In the genomic region with DNA sequence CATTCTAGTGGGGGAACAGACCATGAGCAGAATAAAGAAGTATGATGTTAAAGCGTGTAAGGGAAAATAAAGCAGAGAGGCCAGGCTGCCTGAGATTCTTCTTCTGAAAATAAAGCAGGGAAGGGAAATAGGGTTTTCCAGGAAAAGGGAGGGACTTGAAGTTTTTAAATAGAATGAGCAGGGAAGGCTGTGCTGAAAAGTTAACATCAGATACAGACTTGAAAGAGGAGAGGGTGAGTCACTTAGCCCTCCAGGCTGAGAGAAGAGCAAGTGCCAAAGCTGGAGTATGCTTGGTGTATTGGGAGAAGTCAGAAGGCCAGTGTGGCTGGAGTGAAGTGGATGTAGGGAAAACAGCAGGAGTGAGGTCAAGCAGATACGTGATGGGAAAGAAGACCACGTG, we compare ENCODE assay signal across 11 cellular contexts. TPM values are rescaled to one million over a fixed set of nuclear protein-coding genes. Genes with fewer than 3 reads are reported as not detected.
A peak's percentile ranks its signal among the peaks of the same experiment; 100 is the strongest.
DNase-seq lines count a peak whose midpoint lies in the region; ATAC-seq and TF ChIP-seq lines count a peak whose summit lies in the region.
"Had no signal": no experiment of that assay in that cellular context is flagged by ENCODE, and none has a peak within 500 bp of the region (broad histone marks: within the 10 kb centered on the region; RNA-seq: fewer than 3 reads in every experiment).

No MANE protein-coding gene starts in this region.

- H2AFZ ChIP-seq in osteoblast (ENCODE audit: low read length), result peak overlapping the region; percentile 52

- peak overlapping the region; percentile 20 for H3K27ac ChIP-seq in osteoblast (ENCODE audit: low read depth, low read length)

- no peak for TF ChIP-seq CTCF in osteoblast (IDR thresholded peaks at IDR 0.05; ENCODE audit: extremely low read depth, low read depth, low read length)

- in situ Hi-C loops in SK-MEL-5 (cut with HindIII; ENCODE audit: low pct_unique_long_range_greater_than_20kb, low sequenced_read_pairs), result no loop called here

- no peaks in the 10 kb centered on the region for H3K36me3 ChIP-seq in osteoblast (ENCODE audit: insufficient read depth, low read length)

- DNase-seq in EL, result peak; percentile 88
- peak; percentile 21 for DNase-seq in SK-MEL-5 (ENCODE audit: low read depth, low spot score)
- DNase-seq in fibroblast of peridontal ligament (ENCODE audit: extremely low read depth), result peak; percentile 93
- peak; percentile 46 for DNase-seq in osteoblast (ENCODE audit: insufficient read length, low spot score, missing footprints)
- DNase-seq in left lobe of liver (ENCODE audit: low spot score), result no peak
- no peak for DNase-seq in occipital lobe (lab: John Stamatoyannopoulos, UW)
- DNase-seq: activated CD4-positive, alpha-beta memory T cell treated with anti-CD3 and anti-CD28 coated beads for 36 hours; caudate nucleus; SHP77 had no signal

- ATAC-seq in HG02884 (IDR thresholded peaks at IDR 0.05; ENCODE audit: unreplicated experiment), result no peak
- no peak for ATAC-seq in left lobe of liver
- ATAC-seq in HG03460 (IDR thresholded peaks at IDR 0.05; ENCODE audit: unreplicated experiment), result no peak

- no peak overlapping the region for H3K4me3 ChIP-seq in osteoblast (ENCODE audit: insufficient read depth, low read length)

- no peaks in the 10 kb centered on the region for H4K20me1 ChIP-seq in osteoblast (ENCODE audit: insufficient read depth, low read length)

- no peaks in the 10 kb centered on the region for H3K27me3 ChIP-seq in osteoblast (ENCODE audit: insufficient read depth, low read length)

- H3K4me2 ChIP-seq in osteoblast (ENCODE audit: insufficient read depth, low read length), result peak overlapping the region; percentile 62

- H3K4me1 ChIP-seq in osteoblast (ENCODE audit: insufficient read depth, low read length), result peaks cover 12% of the 10 kb centered on the region

- peaks cover 2% of the 10 kb centered on the region for H3K79me2 ChIP-seq in osteoblast (ENCODE audit: insufficient read depth, low read length)

- no peaks in the 10 kb centered on the region for H3K9me3 ChIP-seq in osteoblast (ENCODE audit: low read depth, low read length)

RNA-seq across cellular contexts. Expression of gene PLK4, which starts 10.0 kb away (rescaled TPM):
- total RNA-seq in SK-MEL-5 (2014; rRNA removed; shearing (Covaris generic)), result 11.1 and 13.7 TPM in 2 replicates
- 7.2 and 15.8 TPM in 2 replicates for polyA plus RNA-seq in SK-MEL-5 (2015; cell fraction: cytosol; rRNA removed)
- polyA plus RNA-seq in SK-MEL-5 (2015; cell fraction: nucleus; rRNA removed), result 58.3 and 77.9 TPM in 2 replicates
- 2.2 and 2.4 TPM in 2 replicates for total RNA-seq in osteoblast
- 0.30 TPM for total RNA-seq in left lobe of liver
- total RNA-seq in occipital lobe, result 11.7 TPM

Comparison
In these comparisons a context has a peak if more than half of its experiments do, and no peak if none do; other contexts are left out.
1. DNase-seq: peak in EL (single experiment), SK-MEL-5 (single experiment), fibroblast of peridontal ligament (single experiment) and osteoblast (single experiment); none in left lobe of liver (single experiment) and occipital lobe (single experiment).